8 cellular contexts compared by ENCODE assay signal in the genomic region with DNA sequence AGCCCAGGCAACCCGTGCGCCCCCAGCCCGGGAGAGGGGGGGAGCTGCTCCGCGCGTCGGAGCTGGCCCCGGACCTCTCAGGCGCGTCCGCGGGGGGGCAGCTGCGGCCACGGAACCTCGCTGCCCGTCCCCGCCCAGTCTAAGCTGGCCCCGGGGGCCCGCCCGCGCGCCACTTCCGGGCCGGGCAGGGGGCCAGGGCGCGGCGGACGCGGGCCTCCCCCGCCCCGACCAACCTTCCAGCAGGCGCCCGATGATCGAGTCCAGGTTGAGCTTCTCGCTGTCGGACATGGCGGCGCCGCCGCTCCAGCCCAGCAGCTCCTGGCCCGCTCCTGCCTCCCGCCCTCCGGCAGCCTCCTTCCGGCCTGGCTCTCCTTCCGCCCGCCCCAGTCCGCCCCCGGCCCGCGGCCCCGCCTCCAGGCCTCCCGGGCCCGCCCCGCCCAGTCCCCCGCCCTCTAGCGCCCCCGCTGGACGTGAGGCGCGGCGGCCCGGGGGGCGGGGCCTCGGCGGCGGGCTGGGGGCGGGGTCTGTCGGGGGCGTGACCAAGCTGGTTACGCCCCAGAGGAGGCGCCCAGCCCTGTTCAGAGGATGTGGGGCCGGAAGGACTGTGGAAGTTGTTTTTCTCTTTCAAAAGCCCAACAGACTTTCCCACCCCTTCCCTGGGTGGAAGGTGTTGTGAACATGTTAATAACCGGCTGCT. TPM values are rescaled to one million over a fixed set of nuclear protein-coding genes. Genes with fewer than 3 reads are reported as not detected.
A peak's percentile ranks its signal among the peaks of the same experiment; 100 is the strongest.
DNase-seq lines count a peak whose midpoint lies in the region; ATAC-seq and TF ChIP-seq lines count a peak whose summit lies in the region.

A gene (minus strand): TSS at position 364 of the 697 bp plus-strand sequence. CDS start 76 bp downstream, at position 288.

- H2AFZ ChIP-seq in HCT116 (ENCODE audit: low read depth, low read length, poor library complexity, severe bottlenecking) = no peak within 1 kb of the TSS

- H3K36me3 ChIP-seq in HCT116 (ENCODE audit: control insufficient read depth in 1 of 2, insufficient read depth in 2 of 2, low read length in 2 of 2) = peaks cover 13 to 26% of the 10 kb centered on the region in 2 experiments; a peak in 3 of 4 replicates
- peaks cover 32% of the 10 kb centered on the region for H3K36me3 ChIP-seq in SK-N-MC (ENCODE audit: insufficient read depth, low read length)
- H3K36me3 ChIP-seq in gastroesophageal sphincter = peaks cover 0 to 39% of the 10 kb centered on the region in 2 donors

- RAD21 ChIA-PET in HCT116 (lab: Charles Lee; ENCODE audit: low non-redundant PET in 1 of 2, low total read pairs in 2 of 2, uncharacterized antibody in 2 of 2, unreplicated experiment in 2 of 2) = interaction anchor here (0.8 to 1.7 kb wide), 5 partner anchors 12 to 81 kb away, joined by 4 to 6 read pairs (median 4); a partner anchor contains a TSS

- H3K4me1 ChIP-seq in HCT116 (ENCODE audit: control insufficient read depth in 1 of 2, insufficient read depth in 2 of 2, low read length in 2 of 2) = peaks cover 9 to 18% of the 10 kb centered on the region in 2 experiments
- H3K4me1 ChIP-seq in gastroesophageal sphincter = peaks cover 0 to 63% (median 18%) of the 10 kb centered on the region in 3 donors

- CTCF ChIA-PET in HCT116 (lab: Charles Lee) = interaction anchor here (0.6 to 2.1 kb wide), 25 partner anchors 10 to 552 kb away, joined by 3 to 17 read pairs (median 5); a partner anchor contains a TSS
- CTCF ChIA-PET in activated naive CD4-positive, alpha-beta T cell treated with anti-CD3 and anti-CD28 coated beads for 36 hours (lab: Charles Lee) = interaction anchor here (0.6 to 6.2 kb wide), 20 partner anchors 10 to 155 kb away, joined by 3 to 28 read pairs (median 4); a partner anchor contains a TSS

- H3K9ac ChIP-seq in HCT116 (ENCODE audit: low read length) (peak within 1 kb of the TSS; percentile 96), SK-N-MC (ENCODE audit: insufficient read length) (peak within 1 kb of the TSS; percentile 88)

- peak; percentile 48 for TF ChIP-seq RAD21 in HCT116 (IDR thresholded peaks at IDR 0.05; ENCODE audit: low read depth)

- H3K4me3 ChIP-seq in HCT116 (replicated peaks in 1 of 2; ENCODE audit: low read depth in 1 of 2, low read length in 2 of 2) (peak within 1 kb of the TSS; percentile 82 to 90), SK-N-MC (peak within 1 kb of the TSS; percentile 83), gastroesophageal sphincter (peak within 1 kb of the TSS; percentile 77 to 94)

- no peaks in the 10 kb centered on the region for H3K27me3 ChIP-seq in HCT116 (ENCODE audit: insufficient read depth, low read length)
- peaks cover 36% of the 10 kb centered on the region for H3K27me3 ChIP-seq in gastroesophageal sphincter

- no TSS peak for BruUV-seq in HCT116 (replicated peaks; lab: Mats Ljungman, UMichigan)

- no peaks in the 10 kb centered on the region for H3K27me3 Mint-ChIP-seq in activated naive CD4-positive, alpha-beta T cell treated with anti-CD3 and anti-CD28 coated beads for 36 hours (ENCODE audit: low read depth)

- H3K9me3 Mint-ChIP-seq in activated naive CD4-positive, alpha-beta T cell treated with anti-CD3 and anti-CD28 coated beads for 36 hours = no peaks in the 10 kb centered on the region

- H3K4me3 Mint-ChIP-seq in activated naive CD4-positive, alpha-beta T cell treated with anti-CD3 and anti-CD28 coated beads for 36 hours = peak within 1 kb of the TSS; percentile 72

- H3K27ac ChIP-seq in HCT116 (ENCODE audit: low read depth, low read length) = peak within 1 kb of the TSS; percentile 99
- H3K27ac ChIP-seq in SK-N-MC = peak within 1 kb of the TSS; percentile 94
- H3K27ac ChIP-seq in gastroesophageal sphincter = peak within 1 kb of the TSS; percentile 73 to 97 (median 96)
- peak within 1 kb of the TSS; percentile 94 for H3K27ac ChIP-seq in substantia nigra (ENCODE audit: low read depth, low read length, poor library complexity, severe bottlenecking)

- H3K4me2 ChIP-seq in HCT116 (ENCODE audit: low read length) = peak within 1 kb of the TSS; percentile 96

- peaks cover 60% of the 10 kb centered on the region for H3K4me1 Mint-ChIP-seq in activated naive CD4-positive, alpha-beta T cell treated with anti-CD3 and anti-CD28 coated beads for 36 hours (ENCODE audit: low read depth)

- peaks cover 24% of the 10 kb centered on the region for H3K79me2 ChIP-seq in HCT116 (ENCODE audit: insufficient read depth, low read length)

- TF ChIP-seq POLR2A in HCT116 (IDR thresholded peaks at IDR 0.05; ENCODE audit: borderline replicate concordance, extremely low read depth, insufficient read depth, insufficient read length) = peak; percentile 24
- TF ChIP-seq POLR2A in gastroesophageal sphincter (IDR thresholded peaks at IDR 0.05) = peak; percentile 80 to 86

- POLR2A ChIA-PET in HCT116 (lab: Charles Lee) = interaction anchor here (0.5 to 1.8 kb wide), 9 partner anchors 10 to 84 kb away, joined by 3 to 8 read pairs (median 4); a partner anchor contains a TSS

- 0% methylated on average over 1 to 13 of the region's 73 CpGs for WGBS in gastroesophageal sphincter (ENCODE audit: low coverage in 1 of 2), 2 donors

- TF ChIP-seq EP300 in gastroesophageal sphincter (IDR thresholded peaks at IDR 0.05) = no peak

- H3K27ac Mint-ChIP-seq in activated naive CD4-positive, alpha-beta T cell treated with anti-CD3 and anti-CD28 coated beads for 36 hours = peak within 1 kb of the TSS; percentile 92

- H4K20me1 ChIP-seq in HCT116 (ENCODE audit: insufficient read depth) = no peaks in the 10 kb centered on the region

- H3K36me3 Mint-ChIP-seq in activated naive CD4-positive, alpha-beta T cell treated with anti-CD3 and anti-CD28 coated beads for 36 hours (ENCODE audit: low read depth) = peaks cover 35% of the 10 kb centered on the region

- DNase-seq in GM03348 (ENCODE audit: low spot score) = peak; percentile 99
- peak; percentile 53 for DNase-seq in HCT116 (ENCODE audit: low read depth, low spot score)
- DNase-seq in MV-4-11 (lab: John Stamatoyannopoulos, UW) = peak; percentile 82
- DNase-seq in SK-N-MC (ENCODE audit: low read depth, low spot score) = no peak
- peak; percentile 91 for DNase-seq in activated naive CD4-positive, alpha-beta T cell treated with anti-CD3 and anti-CD28 coated beads for 36 hours
- peak; percentile 58 to 97 (median 89) for DNase-seq in nucleus accumbens (lab: John Stamatoyannopoulos, UW)
- peak; percentile 40 to 96 (median 88) for DNase-seq in substantia nigra (lab: John Stamatoyannopoulos, UW)

- intact Hi-C loops in HCT116 (cut with micrococcal nuclease) = loop anchor here (1.0 to 2.0 kb wide), 3 partner anchors 44 to 106 kb away; a partner anchor contains a TSS
- intact Hi-C loops in activated naive CD4-positive, alpha-beta T cell treated with anti-CD3 and anti-CD28 coated beads for 36 hours (cut with micrococcal nuclease) = loop anchor here (1.0 to 10.0 kb wide), 8 partner anchors 20 to 403 kb away; a partner anchor contains a TSS

- ATAC-seq in HCT116 (peak; percentile 90), gastroesophageal sphincter (peak; percentile 94)

- no peaks in the 10 kb centered on the region for H3K9me3 ChIP-seq in HCT116 (ENCODE audit: control insufficient read depth in 1 of 2, insufficient read depth in 1 of 2, low read depth in 1 of 2, low read length in 2 of 2)
- H3K9me3 ChIP-seq in SK-N-MC (ENCODE audit: low read depth, low read length) = no peaks in the 10 kb centered on the region
- no peaks in the 10 kb centered on the region for H3K9me3 ChIP-seq in gastroesophageal sphincter

- no peaks in the 10 kb centered on the region for H3K9me2 ChIP-seq in HCT116 (ENCODE audit: insufficient read depth)

- peak in 1 of 3 experiments; percentile 33; a peak in 3 of 6 replicates for TF ChIP-seq CTCF in HCT116 (IDR thresholded peaks at IDR 0.05 in 2 of 3, conservative IDR thresholded peaks at IDR 0.05 in 1 of 3; ENCODE audit: borderline replicate concordance in 1 of 3, insufficient read depth in 1 of 3, low read depth in 2 of 3, low read length in 2 of 3)
- TF ChIP-seq CTCF in gastroesophageal sphincter (IDR thresholded peaks at IDR 0.05) = peak in 3 of 4 experiments; percentile 14 to 42 (median 31)

TF ChIP-seq in HCT116, 20 proteins besides CTCF, POLR2A, EP300 and RAD21:
- TF ChIP-seq ZFX (IDR thresholded peaks at IDR 0.05) = peak; percentile 42; the same call in 1 of the 2 replicates
- TF ChIP-seq YY1 (IDR thresholded peaks at IDR 0.05; ENCODE audit: extremely low read depth, insufficient replicate concordance, low read depth, low read length) = peak; percentile 34
- peak; percentile 90 for TF ChIP-seq POLR2AphosphoS5 (IDR thresholded peaks at IDR 0.05; ENCODE audit: low read depth, low read length)
- TF ChIP-seq EZH2phosphoT487 (IDR thresholded peaks at IDR 0.05; ENCODE audit: borderline replicate concordance) = no peak

RNA-seq across cellular contexts. Expression of the gene that starts here (rescaled TPM):
- total RNA-seq in HCT116 (2021; ENCODE audit: unreplicated experiment) (238 TPM), gastroesophageal sphincter (10 to 100 TPM; 49.9 to 78.6 (median 63.4) TPM)
- 226 and 254 TPM in 2 replicates for polyA plus RNA-seq in HCT116 (2012)
- 100 to 1,000 TPM; 202 to 204 TPM for total RNA-seq in activated naive CD4-positive, alpha-beta T cell treated with anti-CD3 and anti-CD28 coated beads for 36 hours
